In genomic region chr15:74214324-74215021, GRCh38 we compare ENCODE assay signal across 1 cellular context.
TF ChIP-seq lines count a peak whose summit lies in the region.

No MANE protein-coding gene starts in this region.

TF ChIP-seq in SK-N-SH treated with all-trans-retinoic acid at 6 μM for 48 hours, 23 proteins besides CTCF, POLR2A, EP300 and RAD21 (continued from another document):
- no peak for TF ChIP-seq ZC3H10 (CRISPR knock-in tag; IDR thresholded peaks at IDR 0.05)
- no peak for TF ChIP-seq ARNTL (CRISPR knock-in tag; IDR thresholded peaks at IDR 0.05; ENCODE audit: borderline replicate concordance, low read depth)
- TF ChIP-seq ZNF70 (CRISPR knock-in tag; IDR thresholded peaks at IDR 0.05): no peak
- TF ChIP-seq RARB (CRISPR knock-in tag; IDR thresholded peaks at IDR 0.05): no peak
- no peak for TF ChIP-seq PPARA (CRISPR knock-in tag; IDR thresholded peaks at IDR 0.05; ENCODE audit: borderline replicate concordance)
- no peak for TF ChIP-seq TCF4 (CRISPR knock-in tag; IDR thresholded peaks at IDR 0.05; ENCODE audit: borderline replicate concordance)
- TF ChIP-seq ESRRG (CRISPR knock-in tag; IDR thresholded peaks at IDR 0.05): no peak
- TF ChIP-seq ZNF565 (CRISPR knock-in tag; conservative IDR thresholded peaks at IDR 0.05; ENCODE audit: low read depth): no peak
- no peak for TF ChIP-seq BACH2 (CRISPR knock-in tag; IDR thresholded peaks at IDR 0.05; ENCODE audit: borderline replicate concordance)
- TF ChIP-seq, protein P1, sequence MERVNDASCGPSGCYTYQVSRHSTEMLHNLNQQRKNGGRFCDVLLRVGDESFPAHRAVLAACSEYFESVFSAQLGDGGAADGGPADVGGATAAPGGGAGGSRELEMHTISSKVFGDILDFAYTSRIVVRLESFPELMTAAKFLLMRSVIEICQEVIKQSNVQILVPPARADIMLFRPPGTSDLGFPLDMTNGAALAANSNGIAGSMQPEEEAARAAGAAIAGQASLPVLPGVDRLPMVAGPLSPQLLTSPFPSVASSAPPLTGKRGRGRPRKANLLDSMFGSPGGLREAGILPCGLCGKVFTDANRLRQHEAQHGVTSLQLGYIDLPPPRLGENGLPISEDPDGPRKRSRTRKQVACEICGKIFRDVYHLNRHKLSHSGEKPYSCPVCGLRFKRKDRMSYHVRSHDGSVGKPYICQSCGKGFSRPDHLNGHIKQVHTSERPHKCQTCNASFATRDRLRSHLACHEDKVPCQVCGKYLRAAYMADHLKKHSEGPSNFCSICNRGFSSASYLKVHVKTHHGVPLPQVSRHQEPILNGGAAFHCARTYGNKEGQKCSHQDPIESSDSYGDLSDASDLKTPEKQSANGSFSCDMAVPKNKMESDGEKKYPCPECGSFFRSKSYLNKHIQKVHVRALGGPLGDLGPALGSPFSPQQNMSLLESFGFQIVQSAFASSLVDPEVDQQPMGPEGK (CRISPR knock-in tag; IDR thresholded peaks at IDR 0.05; ENCODE audit: borderline replicate concordance): no peak
- TF ChIP-seq, protein P2, sequence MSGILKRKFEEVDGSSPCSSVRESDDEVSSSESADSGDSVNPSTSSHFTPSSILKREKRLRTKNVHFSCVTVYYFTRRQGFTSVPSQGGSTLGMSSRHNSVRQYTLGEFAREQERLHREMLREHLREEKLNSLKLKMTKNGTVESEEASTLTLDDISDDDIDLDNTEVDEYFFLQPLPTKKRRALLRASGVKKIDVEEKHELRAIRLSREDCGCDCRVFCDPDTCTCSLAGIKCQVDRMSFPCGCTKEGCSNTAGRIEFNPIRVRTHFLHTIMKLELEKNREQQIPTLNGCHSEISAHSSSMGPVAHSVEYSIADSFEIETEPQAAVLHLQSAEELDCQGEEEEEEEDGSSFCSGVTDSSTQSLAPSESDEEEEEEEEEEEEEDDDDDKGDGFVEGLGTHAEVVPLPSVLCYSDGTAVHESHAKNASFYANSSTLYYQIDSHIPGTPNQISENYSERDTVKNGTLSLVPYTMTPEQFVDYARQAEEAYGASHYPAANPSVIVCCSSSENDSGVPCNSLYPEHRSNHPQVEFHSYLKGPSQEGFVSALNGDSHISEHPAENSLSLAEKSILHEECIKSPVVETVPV (CRISPR knock-in tag; IDR thresholded peaks at IDR 0.05): no peak
- no peak for TF ChIP-seq ZFP3 (CRISPR knock-in tag; IDR thresholded peaks at IDR 0.05)
- no peak for TF ChIP-seq TOX (CRISPR knock-in tag; IDR thresholded peaks at IDR 0.05; ENCODE audit: borderline replicate concordance)
